Comparison of ENCODE assay signal across 10 cellular contexts in the genomic region with DNA sequence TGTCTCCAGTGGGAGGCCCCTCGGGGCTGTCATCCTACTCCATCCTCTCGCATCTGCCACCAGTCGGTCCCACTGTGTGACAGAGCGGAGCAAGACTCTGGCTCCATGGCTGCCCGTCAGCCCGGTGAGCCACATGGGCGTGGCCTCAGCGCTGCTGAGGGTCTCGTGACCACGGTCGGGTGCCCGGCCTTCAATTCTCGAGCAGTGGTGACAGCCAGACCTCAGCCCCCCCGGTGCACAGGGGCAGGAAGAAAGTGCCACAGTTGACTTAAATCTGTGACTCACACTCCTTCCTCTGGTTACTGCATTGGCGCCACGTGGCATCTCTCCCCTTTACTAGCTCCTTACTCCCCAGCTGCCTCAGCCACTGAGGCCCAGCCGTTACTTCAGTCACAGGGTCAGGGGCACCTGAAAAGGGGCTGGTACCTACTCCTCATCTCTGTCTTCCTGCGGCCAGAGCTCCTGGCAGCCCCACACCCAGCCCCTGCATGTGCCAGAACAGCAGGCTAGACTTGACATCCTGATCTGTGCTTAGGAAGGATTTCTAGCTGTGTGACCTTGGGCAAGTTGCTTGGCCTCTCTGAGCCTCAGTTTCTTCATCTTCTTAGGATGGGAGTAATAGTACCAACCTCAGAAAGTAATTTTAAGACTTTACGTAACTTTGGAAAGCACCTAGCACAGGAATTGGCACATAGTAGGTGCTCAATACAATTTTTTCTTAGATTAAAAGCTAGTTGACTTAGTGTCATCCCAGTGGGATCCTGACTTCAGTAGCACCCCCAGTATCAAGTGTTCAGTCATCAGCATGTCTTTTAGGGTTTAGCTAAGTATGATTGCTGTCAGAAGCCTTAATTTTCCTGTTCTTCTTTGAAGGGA.
DNase-seq lines count a peak whose midpoint lies in the region; ATAC-seq and TF ChIP-seq lines count a peak whose summit lies in the region.
"Had no signal": no experiment of that assay in that cellular context is flagged by ENCODE, and none has a peak within 500 bp of the region (broad histone marks: within the 10 kb centered on the region; RNA-seq: fewer than 3 reads in every experiment).

No MANE protein-coding gene starts in this region.

- peaks cover 83% of the 10 kb centered on the region for H3K36me3 ChIP-seq in right atrium auricular region

- no peaks in the 10 kb centered on the region for H3K4me1 ChIP-seq in right atrium auricular region
- H3K4me1 ChIP-seq: gastrocnemius medialis had no signal

- DNase-seq in activated CD8-positive, alpha-beta memory T cell treated with anti-CD3 and anti-CD28 coated beads, Interleukin-2, amount 50 U/mL, for 48 hours = peak; percentile 68
- peak; percentile 50 for DNase-seq in stimulated activated CD4-positive, alpha-beta T cell treated with anti-CD3 and anti-CD28 coated beads, Interleukin-1b, Interleukin-23, amount 100 ng/mL, for 48 hours
- no peak for DNase-seq in right atrium auricular region (ENCODE audit: low spot score)
- no peak for DNase-seq in NCI-H2196 (lab: John Stamatoyannopoulos, UW; ENCODE audit: unreplicated experiment)
- no peak for DNase-seq in coronary artery (ENCODE audit: low spot score)
- DNase-seq: gastrocnemius medialis, H9 had no signal

- no peaks in the 10 kb centered on the region for H3K27me3 ChIP-seq in right atrium auricular region
- H3K27me3 ChIP-seq: gastrocnemius medialis had no signal

- H3K27ac ChIP-seq in right atrium auricular region = no peak overlapping the region
- H3K27ac ChIP-seq in coronary artery = peak overlapping the region in 1 of 2 donors; percentile 54
- H3K27ac ChIP-seq: gastrocnemius medialis had no signal

- H3K9me3 ChIP-seq in right atrium auricular region = no peaks in the 10 kb centered on the region
- H3K9me3 ChIP-seq: gastrocnemius medialis had no signal

- H3K4me3 ChIP-seq in right atrium auricular region (no peak overlapping the region), coronary artery (no peak overlapping the region)
- H3K4me3 ChIP-seq: gastrocnemius medialis had no signal

- TF ChIP-seq CTCF in right atrium auricular region (IDR thresholded peaks at IDR 0.05) = no peak
- TF ChIP-seq CTCF in coronary artery (IDR thresholded peaks at IDR 0.05) = no peak

- ATAC-seq in GM18861 (IDR thresholded peaks at IDR 0.05; ENCODE audit: unreplicated experiment) (peak; percentile 66), HG02973 (IDR thresholded peaks at IDR 0.05; ENCODE audit: unreplicated experiment) (peak; percentile 55), HG03457 (IDR thresholded peaks at IDR 0.05; ENCODE audit: unreplicated experiment) (no peak)
- ATAC-seq: gastrocnemius medialis had no signal

Comparison
In these comparisons a context has a peak if more than half of its experiments do, and no peak if none do; other contexts are left out.
1. DNase-seq: peak in activated CD8-positive, alpha-beta memory T cell treated with anti-CD3 and anti-CD28 coated beads, Interleukin-2, amount 50 U/mL, for 48 hours (single experiment) and stimulated activated CD4-positive, alpha-beta T cell treated with anti-CD3 and anti-CD28 coated beads, Interleukin-1b, Interleukin-23, amount 100 ng/mL, for 48 hours (single experiment); none in right atrium auricular region (single experiment), NCI-H2196 (single experiment) and coronary artery (single experiment).